15 cellular contexts compared by ENCODE assay signal in genomic region chr11:96150609-96151008, GRCh38.
DNase-seq lines count a peak whose midpoint lies in the region; ATAC-seq and TF ChIP-seq lines count a peak whose summit lies in the region.
"Had no signal": no experiment of that assay in that cellular context is flagged by ENCODE, and none has a peak within 500 bp of the region (broad histone marks: within the 10 kb centered on the region; RNA-seq: fewer than 3 reads in every experiment).

No MANE protein-coding gene starts in this region.

- H3F3A ChIP-seq in PC-3 (ENCODE audit: low read length, unreplicated experiment): no peaks in the 10 kb centered on the region

- H3K4me3 Mint-ChIP-seq in activated CD4-positive, alpha-beta memory T cell treated with anti-CD3 and anti-CD28 coated beads, Interleukin-2, amount 10 ng/mL, durations not matched to agents 7 days and 5 days: no peak overlapping the region
- H3K4me3 Mint-ChIP-seq: B cell; CD4-positive, alpha-beta T cell; H9 had no signal

- in situ Hi-C loops in mammary epithelial cell (cut with MboI; ENCODE audit: low sequenced_read_pairs in 2 of 2): loop anchor here in 1 of 2 donors (5.0 kb wide), 1 partner anchor 48 kb away; no protein-coding TSS in a partner anchor

- H3K9me3 Mint-ChIP-seq in activated CD4-positive, alpha-beta memory T cell treated with anti-CD3 and anti-CD28 coated beads, Interleukin-2, amount 10 ng/mL, durations not matched to agents 7 days and 5 days: no peaks in the 10 kb centered on the region
- H3K9me3 Mint-ChIP-seq: CD4-positive, alpha-beta T cell; H9 had no signal

- POLR2A ChIA-PET in PC-3 (lab: Charles Lee; ENCODE audit: unreplicated experiment): no interaction called here
- POLR2A ChIA-PET in activated CD4-positive, alpha-beta memory T cell treated with anti-CD3 and anti-CD28 coated beads, Interleukin-2, amount 10 ng/mL, durations not matched to agents 7 days and 5 days (lab: Charles Lee): no interaction called here

- TF ChIP-seq CTCF in breast epithelium (IDR thresholded peaks at IDR 0.05) (no peak), mammary epithelial cell (conservative IDR thresholded peaks at IDR 0.05 in 1 of 2, IDR thresholded peaks at IDR 0.05 in 1 of 2; ENCODE audit: extremely low read depth in 1 of 2, insufficient read depth in 1 of 2, low read depth in 1 of 2, low read length in 2 of 2) (no peak), PC-3 (conservative IDR thresholded peaks at IDR 0.05; ENCODE audit: low read depth, low read length) (no peak), fibroblast of lung (conservative IDR thresholded peaks at IDR 0.05 in 1 of 2, IDR thresholded peaks at IDR 0.05 in 1 of 2; ENCODE audit: low read depth in 1 of 2, low read length in 2 of 2) (no peak)

- H3K4me1 ChIP-seq in breast epithelium (peaks cover 0 to 18% of the 10 kb centered on the region in 2 donors), mammary epithelial cell (ENCODE audit: insufficient read depth, low read length) (peaks cover 46% of the 10 kb centered on the region), PC-3 (ENCODE audit: insufficient read depth, low read length) (peaks cover 50% of the 10 kb centered on the region), fibroblast of lung (ENCODE audit: control insufficient read depth, extremely low read depth, insufficient read depth, low read length) (peaks cover 25% of the 10 kb centered on the region), skeletal muscle satellite cell (ENCODE audit: control insufficient read depth, insufficient read depth, low read length) (peaks cover 77% of the 10 kb centered on the region)

- intact Hi-C loops in breast epithelium (cut with DNase I; ENCODE audit: low total_unique reads) (no loop called here), mammary epithelial cell (cut with micrococcal nuclease) (no loop called here), PC-3 (cut with micrococcal nuclease) (no loop called here)

- H3K4me1 Mint-ChIP-seq in activated CD4-positive, alpha-beta memory T cell treated with anti-CD3 and anti-CD28 coated beads, Interleukin-2, amount 10 ng/mL, durations not matched to agents 7 days and 5 days: peaks cover 22% of the 10 kb centered on the region

- H3K9me2 ChIP-seq in PC-3 (replicated peaks; ENCODE audit: low read length): no peaks in the 10 kb centered on the region

- TF ChIP-seq POLR2A in breast epithelium (IDR thresholded peaks at IDR 0.05): no peak

- CTCF ChIA-PET in mammary epithelial cell (lab: Charles Lee; ENCODE audit: low non-redundant PET): no interaction called here
- CTCF ChIA-PET in PC-3 (lab: Charles Lee): no interaction called here
- CTCF ChIA-PET in activated CD4-positive, alpha-beta memory T cell treated with anti-CD3 and anti-CD28 coated beads, Interleukin-2, amount 10 ng/mL, durations not matched to agents 7 days and 5 days (lab: Charles Lee): interaction anchor here (1.0 kb wide), 1 partner anchor 17 kb away, joined by 4 read pairs; no protein-coding TSS in a partner anchor

- H3K27ac ChIP-seq in breast epithelium: peak overlapping the region; percentile 51 to 80
- no peak overlapping the region for H3K27ac ChIP-seq in mammary epithelial cell (ENCODE audit: insufficient read depth, low read depth, low read length)
- peak overlapping the region; percentile 88 for H3K27ac ChIP-seq in PC-3 (ENCODE audit: low read length)
- H3K27ac ChIP-seq in fibroblast of lung (ENCODE audit: insufficient read depth, low read length): peak overlapping the region; percentile 71
- H3K27ac ChIP-seq: RWPE1 had no signal

- dilution Hi-C loops in mammary epithelial cell (cut with HindIII; ENCODE audit: low sequenced_read_pairs): no loop called here

- H3K4me2 ChIP-seq in mammary epithelial cell (ENCODE audit: insufficient read depth, low read depth, low read length) (no peak overlapping the region), PC-3 (ENCODE audit: low read length) (peak overlapping the region; percentile 30; the same call in 1 of the 2 replicates), fibroblast of lung (ENCODE audit: extremely low read depth, insufficient read depth, low read length) (no peak overlapping the region), skeletal muscle satellite cell (ENCODE audit: low read length) (peak overlapping the region; percentile 56)

- WGBS in mammary epithelial cell (ENCODE audit: low coverage, missing lambda C conversion rate): 94% methylated on average over 4 of the region's 4 CpGs

- H2AFZ ChIP-seq in mammary epithelial cell (ENCODE audit: low read depth, low read length) (no peak overlapping the region), PC-3 (ENCODE audit: low read length) (no peak overlapping the region), fibroblast of lung (ENCODE audit: low read length) (no peak overlapping the region)

- no peaks in the 10 kb centered on the region for H3K36me3 ChIP-seq in breast epithelium
- H3K36me3 ChIP-seq in mammary epithelial cell (ENCODE audit: insufficient read depth, low read length): no peaks in the 10 kb centered on the region
- H3K36me3 ChIP-seq in PC-3 (ENCODE audit: low read depth, low read length): no peaks in the 10 kb centered on the region
- H3K36me3 ChIP-seq in fibroblast of lung (ENCODE audit: control insufficient read depth, insufficient read depth, low read length): no peaks in the 10 kb centered on the region
- no peaks in the 10 kb centered on the region for H3K36me3 ChIP-seq in skeletal muscle satellite cell (ENCODE audit: insufficient read depth, low read length)

- H3K27me3 Mint-ChIP-seq in activated CD4-positive, alpha-beta memory T cell treated with anti-CD3 and anti-CD28 coated beads, Interleukin-2, amount 10 ng/mL, durations not matched to agents 7 days and 5 days: no peaks in the 10 kb centered on the region
- H3K27me3 Mint-ChIP-seq: B cell; CD4-positive, alpha-beta T cell had no signal

- H3K9ac ChIP-seq in mammary epithelial cell (ENCODE audit: insufficient read depth, low read length) (no peak overlapping the region), PC-3 (ENCODE audit: low read length) (peak overlapping the region; percentile 58), fibroblast of lung (ENCODE audit: insufficient read depth, low read length) (no peak overlapping the region), skeletal muscle satellite cell (ENCODE audit: low read depth, low read length) (peak overlapping the region; percentile 78)

- no peaks in the 10 kb centered on the region for H3K9me3 ChIP-seq in breast epithelium
- no peaks in the 10 kb centered on the region for H3K9me3 ChIP-seq in mammary epithelial cell (replicated peaks; ENCODE audit: insufficient read depth, low read length)
- H3K9me3 ChIP-seq in PC-3 (ENCODE audit: low read length): no peaks in the 10 kb centered on the region
- no peaks in the 10 kb centered on the region for H3K9me3 ChIP-seq in fibroblast of lung (ENCODE audit: control insufficient read depth, insufficient read depth, low read depth, low read length)
- no peaks in the 10 kb centered on the region for H3K9me3 ChIP-seq in skeletal muscle satellite cell (replicated peaks; ENCODE audit: low read length)

- BruUV-seq in mammary epithelial cell (replicated peaks; lab: Mats Ljungman, UMichigan) (no TSS peak), PC-3 (replicated peaks; lab: Mats Ljungman, UMichigan) (no TSS peak)

- ATAC-seq in PC-3: no peak
- ATAC-seq in HG02759 (IDR thresholded peaks at IDR 0.05; ENCODE audit: unreplicated experiment): no peak
- ATAC-seq in HG03095 (IDR thresholded peaks at IDR 0.05; ENCODE audit: unreplicated experiment): no peak

- no peak overlapping the region for H3K27ac Mint-ChIP-seq in activated CD4-positive, alpha-beta memory T cell treated with anti-CD3 and anti-CD28 coated beads, Interleukin-2, amount 10 ng/mL, durations not matched to agents 7 days and 5 days
- H3K27ac Mint-ChIP-seq: B cell; CD4-positive, alpha-beta T cell; H9 had no signal

- H4K20me1 ChIP-seq in mammary epithelial cell (ENCODE audit: insufficient read depth, low read length) (no peaks in the 10 kb centered on the region), PC-3 (ENCODE audit: low read length) (no peaks in the 10 kb centered on the region), fibroblast of lung (ENCODE audit: control insufficient read depth, extremely low read depth, insufficient read depth, low read length) (no peaks in the 10 kb centered on the region)

- H3K79me2 ChIP-seq in mammary epithelial cell (ENCODE audit: insufficient read depth, low read length) (peaks cover 9% of the 10 kb centered on the region), PC-3 (ENCODE audit: low read length) (0 out of 2 replicates have a peak, but pooled peaks cover 3% of the 10 kb centered on the region), fibroblast of lung (ENCODE audit: control insufficient read depth, insufficient read depth, low read length) (peaks cover 21% of the 10 kb centered on the region)

- peaks cover 16% of the 10 kb centered on the region for H3K36me3 Mint-ChIP-seq in activated CD4-positive, alpha-beta memory T cell treated with anti-CD3 and anti-CD28 coated beads, Interleukin-2, amount 10 ng/mL, durations not matched to agents 7 days and 5 days (ENCODE audit: low read depth)

- DNase-seq in breast epithelium (ENCODE audit: low spot score in 2 of 2): no peak
- no peak for DNase-seq in mammary epithelial cell
- DNase-seq in PC-3: no peak
- no peak for DNase-seq in fibroblast of lung (ENCODE audit: low read depth in 2 of 2)
- no peak for DNase-seq in activated CD4-positive, alpha-beta memory T cell treated with anti-CD3 and anti-CD28 coated beads, Interleukin-2, amount 10 ng/mL, durations not matched to agents 7 days and 5 days
- DNase-seq: CD4-positive, alpha-beta T cell; H9; NCI-H187; NCI-H345; NCI-H69 had no signal

- no peak overlapping the region for H3K4me3 ChIP-seq in breast epithelium
- no peak overlapping the region for H3K4me3 ChIP-seq in mammary epithelial cell (replicated peaks in 1 of 3; ENCODE audit: insufficient read depth in 1 of 3, low read depth in 2 of 3, low read length in 3 of 3)
- no peak overlapping the region for H3K4me3 ChIP-seq in PC-3 (ENCODE audit: low read length)
- no peak overlapping the region for H3K4me3 ChIP-seq in fibroblast of lung (replicated peaks in 1 of 4; ENCODE audit: control extremely low read depth in 1 of 4, insufficient read depth in 1 of 4, low read depth in 3 of 4, low read length in 4 of 4)
- H3K4me3 ChIP-seq in skeletal muscle satellite cell (ENCODE audit: low read length): peak overlapping the region; percentile 7

- H3K27me3 ChIP-seq in breast epithelium (no peaks in the 10 kb centered on the region), mammary epithelial cell (ENCODE audit: insufficient read depth, low read length) (no peaks in the 10 kb centered on the region), PC-3 (ENCODE audit: low read length) (no peaks in the 10 kb centered on the region), fibroblast of lung (ENCODE audit: control insufficient read depth, insufficient read depth, low read length) (no peaks in the 10 kb centered on the region), skeletal muscle satellite cell (ENCODE audit: control insufficient read depth, insufficient read depth, low read length) (no peaks in the 10 kb centered on the region)

Comparison
In these comparisons a context has a peak if more than half of its experiments do, and no peak if none do; other contexts are left out.
1. H3K4me2 ChIP-seq: peak in PC-3 (single experiment) and skeletal muscle satellite cell (single experiment); none in mammary epithelial cell (single experiment) and fibroblast of lung (single experiment).
2. H3K9ac ChIP-seq: peak in PC-3 (single experiment) and skeletal muscle satellite cell (single experiment); none in mammary epithelial cell (single experiment) and fibroblast of lung (single experiment).